Comparison of ENCODE assay signal across 11 cellular contexts in the genomic region with DNA sequence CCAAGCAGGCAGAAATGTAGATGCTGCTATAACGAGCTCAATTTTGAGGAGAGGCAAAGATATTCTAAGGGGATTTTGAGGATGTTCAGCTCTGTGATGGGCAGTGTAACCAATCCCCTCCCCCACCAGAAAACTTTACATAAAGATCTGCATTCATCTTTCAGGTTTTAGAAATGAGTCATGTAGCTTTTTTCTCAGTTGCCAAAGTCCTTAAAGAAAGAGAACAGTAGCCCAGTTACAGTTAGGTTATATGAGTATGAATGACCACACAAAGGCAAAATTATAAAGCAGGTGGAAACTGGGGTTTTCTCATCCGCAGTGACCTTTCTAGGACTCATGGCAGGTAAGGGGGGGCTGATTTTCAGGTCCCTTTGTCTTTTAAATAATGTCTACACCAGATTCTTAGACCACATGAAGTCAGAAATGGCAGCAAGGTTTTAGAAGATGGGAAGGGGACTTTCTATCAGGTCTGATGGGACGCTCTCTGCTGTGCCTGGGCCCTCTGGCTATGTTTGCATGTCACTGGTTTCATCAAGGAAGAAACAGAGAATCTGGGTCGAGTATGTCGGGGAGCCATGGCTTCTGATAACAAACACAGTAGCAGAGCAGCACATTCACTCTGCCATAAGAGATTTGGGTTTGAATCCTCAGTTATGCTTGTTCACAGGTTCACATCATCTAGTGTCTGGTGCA.
A peak's percentile ranks its signal among the peaks of the same experiment; 100 is the strongest.
DNase-seq lines count a peak whose midpoint lies in the region; ATAC-seq and TF ChIP-seq lines count a peak whose summit lies in the region.
"Had no signal": no experiment of that assay in that cellular context is flagged by ENCODE, and none has a peak within 500 bp of the region (broad histone marks: within the 10 kb centered on the region; RNA-seq: fewer than 3 reads in every experiment).

No MANE protein-coding gene starts in this region.

- H3K36me3 Mint-ChIP-seq in Calu3 (ENCODE audit: insufficient read depth, unreplicated experiment) (no peaks in the 10 kb centered on the region), HFFc6 (ENCODE audit: low read depth) (no peaks in the 10 kb centered on the region)

- H3K4me1 Mint-ChIP-seq in Calu3 (ENCODE audit: low read depth, unreplicated experiment) (peaks cover 8% of the 10 kb centered on the region), HFFc6 (ENCODE audit: low read depth) (peaks cover 42% of the 10 kb centered on the region)

- TF ChIP-seq CTCF in GM10266 (IDR thresholded peaks at IDR 0.05; ENCODE audit: control insufficient read depth, insufficient read depth, low read depth, missing control alignments): no peak
- no peak for TF ChIP-seq CTCF in Calu3 (IDR thresholded peaks at IDR 0.05; ENCODE audit: unreplicated experiment)
- TF ChIP-seq CTCF in HFFc6 (IDR thresholded peaks at IDR 0.05): no peak

- H3K4me3 Mint-ChIP-seq in Calu3 (ENCODE audit: low read depth, unreplicated experiment) (no peak overlapping the region), HFFc6 (no peak overlapping the region)

- no peak overlapping the region for H3K27ac Mint-ChIP-seq in Calu3 (ENCODE audit: unreplicated experiment)
- no peak overlapping the region for H3K27ac Mint-ChIP-seq in HFFc6

- H3K4me1 ChIP-seq in Karpas-422 (ENCODE audit: low read length): no peaks in the 10 kb centered on the region

- no peak overlapping the region for H3K4me3 ChIP-seq in Karpas-422 (ENCODE audit: low read length)
- H3K4me3 ChIP-seq: heart left ventricle had no signal

- H3K9me3 Mint-ChIP-seq in Calu3 (ENCODE audit: low read depth, unreplicated experiment) (no peaks in the 10 kb centered on the region), HFFc6 (no peaks in the 10 kb centered on the region)

- peak; percentile 55 for ATAC-seq in GM19023 (IDR thresholded peaks at IDR 0.05; ENCODE audit: unreplicated experiment)
- ATAC-seq in HG02763 (IDR thresholded peaks at IDR 0.05; ENCODE audit: unreplicated experiment): peak; percentile 53
- ATAC-seq: HCT116 had no signal

- no peaks in the 10 kb centered on the region for H3K9me3 ChIP-seq in Karpas-422 (ENCODE audit: low read length)
- H3K9me3 ChIP-seq: heart left ventricle had no signal

- no peaks in the 10 kb centered on the region for H3K79me2 ChIP-seq in Karpas-422 (ENCODE audit: low read length)

- H3K27me3 Mint-ChIP-seq in Calu3 (ENCODE audit: unreplicated experiment) (no peaks in the 10 kb centered on the region), HFFc6 (ENCODE audit: insufficient read depth) (peaks cover 15% of the 10 kb centered on the region)

- H4K20me1 ChIP-seq in Karpas-422 (ENCODE audit: insufficient read depth, low read depth, low read length): no peaks in the 10 kb centered on the region

- CTCF ChIA-PET in Calu3 (lab: Charles Lee): interaction anchor here (1.2 kb wide), 1 partner anchor 1266 kb away, joined by 4 read pairs; no protein-coding TSS in a partner anchor

- H3K27ac ChIP-seq in Karpas-422 (ENCODE audit: low read length): no peak overlapping the region

- no peak overlapping the region for H3K4me2 ChIP-seq in Karpas-422 (ENCODE audit: low read depth, low read length, poor library complexity, severe bottlenecking)

- intact Hi-C loops in Calu3 (cut with micrococcal nuclease; ENCODE audit: unreplicated experiment): loop anchor here (10.0 kb wide), 2 partner anchors 546 to 1446 kb away; a partner anchor contains a TSS

- DNase-seq in GM10266 (ENCODE audit: extremely low spot score) (peak; percentile 36), Karpas-422 (peak; percentile 14), NCI-H1105 treated with DMSO at 0.1 percent for 48 hours (lab: John Stamatoyannopoulos, UW) (no peak), Calu3 (no peak), HFFc6 (no peak), 8988T (no peak)
- DNase-seq: cortex of kidney had no signal

- no peaks in the 10 kb centered on the region for H3K9me2 ChIP-seq in Karpas-422 (replicated peaks; ENCODE audit: insufficient read depth, low read length)

- no peaks in the 10 kb centered on the region for H3K36me3 ChIP-seq in Karpas-422 (ENCODE audit: insufficient read depth, low read length)

- H3K27me3 ChIP-seq in Karpas-422 (ENCODE audit: low read length): no peaks in the 10 kb centered on the region
- H3K27me3 ChIP-seq: heart left ventricle had no signal

- BruUV-seq in Calu3 (replicated peaks; lab: Mats Ljungman, UMichigan): no TSS peak

- H2AFZ ChIP-seq in Karpas-422 (ENCODE audit: low read length): no peak overlapping the region

- no peak overlapping the region for H3K9ac ChIP-seq in Karpas-422 (ENCODE audit: low read length)

Comparison
In these comparisons a context has a peak if more than half of its experiments do, and no peak if none do; other contexts are left out.
1. DNase-seq: peak in GM10266 (single experiment) and Karpas-422 (single experiment); none in NCI-H1105 treated with DMSO at 0.1 percent for 48 hours (single experiment), Calu3 (single experiment), HFFc6 (single experiment) and 8988T (single experiment).